9 cellular contexts compared by ENCODE assay signal in genomic region chr2:197628043-197628500, GRCh38. TPM values are rescaled to one million over a fixed set of nuclear protein-coding genes. Genes with fewer than 3 reads are reported as not detected.
DNase-seq lines count a peak whose midpoint lies in the region; ATAC-seq and TF ChIP-seq lines count a peak whose summit lies in the region.
"Had no signal": no experiment of that assay in that cellular context is flagged by ENCODE, and none has a peak within 500 bp of the region (broad histone marks: within the 10 kb centered on the region; RNA-seq: fewer than 3 reads in every experiment).

No MANE protein-coding gene starts in this region.

- POLR2A ChIA-PET in A673 (lab: Charles Lee; ENCODE audit: low non-redundant PET), result no interaction called here

- H3K27me3 ChIP-seq in mesendoderm (ENCODE audit: insufficient read depth, low read length, poor library complexity), result no peaks in the 10 kb centered on the region
- no peaks in the 10 kb centered on the region for H3K27me3 ChIP-seq in A673 (replicated peaks; ENCODE audit: insufficient read depth, low read depth, low read length, poor library complexity)

- H3K4me3 ChIP-seq in GM12864 (ENCODE audit: low read depth, low read length) (no peak overlapping the region), mesendoderm (ENCODE audit: low read length) (no peak overlapping the region), A673 (ENCODE audit: low read depth, low read length, poor library complexity, severe bottlenecking) (no peak overlapping the region)

- no peak overlapping the region for H2BK15ac ChIP-seq in mesendoderm (replicated peaks; ENCODE audit: low read depth)

- DNase-seq in GM12864 (ENCODE audit: low read depth), result peak; percentile 29
- DNase-seq in mesendoderm, result no peak
- no peak for DNase-seq in type B pancreatic cell (ENCODE audit: extremely low spot score, unreplicated experiment)
- no peak for DNase-seq in A673 (ENCODE audit: low spot score)
- DNase-seq in NCI-H2081 treated with DMSO at 0.1 percent for 48 hours (lab: John Stamatoyannopoulos, UW), result no peak
- DNase-seq: NCI-H2171 had no signal

- no CpG with 5 or more reads among the region's 4 CpGs for WGBS in mesendoderm (ENCODE audit: extremely low coverage, insufficient coverage, low lambda C conversion rate)

- intact Hi-C loops in A673 (cut with micrococcal nuclease; ENCODE audit: unreplicated experiment), result no loop called here

- H3K18ac ChIP-seq in mesendoderm (ENCODE audit: low read length), result no peak overlapping the region

- no peaks in the 10 kb centered on the region for H3K79me1 ChIP-seq in mesendoderm (ENCODE audit: low read length)

- H3K27ac Mint-ChIP-seq in brain (peak overlapping the region; percentile 69 to 96 (median 91)), type B pancreatic cell (no peak overlapping the region)

- no peaks in the 10 kb centered on the region for H3K79me2 ChIP-seq in mesendoderm (ENCODE audit: control insufficient read depth, insufficient read depth, low read length)

- H3K4me3 Mint-ChIP-seq in brain (peak overlapping the region; percentile 17 to 70 (median 45)), type B pancreatic cell (no peak overlapping the region)

- H3K4me2 ChIP-seq in mesendoderm (ENCODE audit: low read length), result no peak overlapping the region

- H3K36me3 Mint-ChIP-seq in brain (peaks cover 65% of the 10 kb centered on the region), type B pancreatic cell (peaks cover 6% of the 10 kb centered on the region)

- BruUV-seq in A673 (replicated peaks; lab: Mats Ljungman, UMichigan), result no TSS peak

- H3K9ac ChIP-seq in mesendoderm (ENCODE audit: low read length), result peak overlapping the region; percentile 48

- no peak overlapping the region for H4K8ac ChIP-seq in mesendoderm (ENCODE audit: low read depth, low read length)

- peak overlapping the region; percentile 54 for H3K56ac ChIP-seq in mesendoderm (ENCODE audit: low read length)

- peaks cover 2% of the 10 kb centered on the region for H3K4me1 ChIP-seq in mesendoderm (ENCODE audit: control insufficient read depth, low read depth, low read length)
- H3K4me1 ChIP-seq in A673 (ENCODE audit: insufficient read depth, low read length, poor library complexity, severe bottlenecking), result no peaks in the 10 kb centered on the region

- H3K9me3 Mint-ChIP-seq in brain (peaks cover 0 to 8% (median 2%) of the 10 kb centered on the region in 5 experiments), type B pancreatic cell (no peaks in the 10 kb centered on the region)

- no peak overlapping the region for H2AK5ac ChIP-seq in mesendoderm (ENCODE audit: low read length)

- H2BK5ac ChIP-seq in mesendoderm (ENCODE audit: low read length), result no peak overlapping the region

- peaks cover 1% of the 10 kb centered on the region for H3K36me3 ChIP-seq in mesendoderm (ENCODE audit: control insufficient read depth, insufficient read depth, low read length)
- no peaks in the 10 kb centered on the region for H3K36me3 ChIP-seq in A673 (ENCODE audit: insufficient read depth, low read length, poor library complexity, severe bottlenecking)

- TF ChIP-seq CTCF in GM12864 (IDR thresholded peaks at IDR 0.05; ENCODE audit: low read depth, low read length, missing control alignments) (no peak), brain (conservative IDR thresholded peaks at IDR 0.05) (no peak), type B pancreatic cell (conservative IDR thresholded peaks at IDR 0.05) (no peak), A673 (conservative IDR thresholded peaks at IDR 0.05; ENCODE audit: low read depth, low read length) (no peak)

- no peak overlapping the region for H4K5ac ChIP-seq in mesendoderm (ENCODE audit: low read length)

- H3K27me3 Mint-ChIP-seq in brain (peaks cover 6% of the 10 kb centered on the region), type B pancreatic cell (no peaks in the 10 kb centered on the region)

- CTCF ChIA-PET in A673 (lab: Charles Lee), result no interaction called here

- H2BK120ac ChIP-seq in mesendoderm (ENCODE audit: low read depth, low read length), result no peak overlapping the region

- peaks cover 18% of the 10 kb centered on the region for H3K4me1 Mint-ChIP-seq in brain
- H3K4me1 Mint-ChIP-seq in type B pancreatic cell (ENCODE audit: unreplicated experiment), result peaks cover 7% of the 10 kb centered on the region

- H3K9me3 ChIP-seq in A673 (ENCODE audit: low read depth, low read length, poor library complexity, severe bottlenecking), result no peaks in the 10 kb centered on the region

- no peak overlapping the region for H3K23ac ChIP-seq in mesendoderm (ENCODE audit: low read length)

- ATAC-seq in HG02870 (IDR thresholded peaks at IDR 0.05; ENCODE audit: unreplicated experiment), result peak; percentile 75
- no peak for ATAC-seq in GM18519 (IDR thresholded peaks at IDR 0.05; ENCODE audit: low FRiP score, unreplicated experiment)

- H3K27ac ChIP-seq in mesendoderm (ENCODE audit: low read depth, low read length) (no peak overlapping the region), A673 (ENCODE audit: low read depth, low read length, poor library complexity, severe bottlenecking) (no peak overlapping the region)

- no peak overlapping the region for H3K4ac ChIP-seq in mesendoderm (ENCODE audit: low read depth, low read length)

RNA-seq across cellular contexts. Expression of gene RFTN2, which starts 47.3 kb away (rescaled TPM):
- polyA plus RNA-seq in brain (ENCODE audit: insufficient read depth, low read depth, low replicate concordance), result 5.2 TPM
- 0.42 TPM for polyA plus RNA-seq in mesendoderm (2013, experiment 1 of 2)
- 0.42 TPM for polyA plus RNA-seq in mesendoderm (2013, experiment 2 of 2)
- total RNA-seq in type B pancreatic cell (ENCODE audit: low replicate concordance), result 0.07 and 14.9 TPM in 2 replicates
- total RNA-seq in A673 (2021), result 5.8 and 7.3 TPM in 2 replicates
